In genomic region chr21:36700295-36700960, GRCh38 we compare ENCODE assay signal across 9 cellular contexts. TPM values are rescaled to one million over a fixed set of nuclear protein-coding genes. Genes with fewer than 3 reads are reported as not detected.
A peak's percentile ranks its signal among the peaks of the same experiment; 100 is the strongest.
DNase-seq lines count a peak whose midpoint lies in the region; ATAC-seq, FAIRE-seq and TF ChIP-seq lines count a peak whose summit lies in the region.
"Had no signal": no experiment of that assay in that cellular context is flagged by ENCODE, and none has a peak within 500 bp of the region (broad histone marks: within the 10 kb centered on the region; RNA-seq: fewer than 3 reads in every experiment).

No MANE protein-coding gene starts in this region.

- H3K27me3 Mint-ChIP-seq in activated naive CD4-positive, alpha-beta T cell treated with anti-CD3 and anti-CD28 coated beads for 36 hours (ENCODE audit: low read depth), result peaks cover 74% of the 10 kb centered on the region
- H3K27me3 Mint-ChIP-seq in activated CD8-positive, alpha-beta T cell treated with anti-CD3 and anti-CD28 coated beads for 36 hours, result peaks cover 73% of the 10 kb centered on the region

- H3K9me3 ChIP-seq in kidney (ENCODE audit: control insufficient read depth in 1 of 2, low read length in 2 of 2) (no peaks in the 10 kb centered on the region), stomach smooth muscle (ENCODE audit: control insufficient read depth in 2 of 2, low read length in 2 of 2) (no peaks in the 10 kb centered on the region)

- no peaks in the 10 kb centered on the region for H3K36me3 Mint-ChIP-seq in activated naive CD4-positive, alpha-beta T cell treated with anti-CD3 and anti-CD28 coated beads for 36 hours (ENCODE audit: low read depth)
- peaks cover 2% of the 10 kb centered on the region for H3K36me3 Mint-ChIP-seq in activated CD8-positive, alpha-beta T cell treated with anti-CD3 and anti-CD28 coated beads for 36 hours (ENCODE audit: low read depth)

- no peak for DNase-seq in activated naive CD4-positive, alpha-beta T cell treated with anti-CD3 and anti-CD28 coated beads for 36 hours
- DNase-seq in activated naive CD4-positive, alpha-beta T cell (lab: John Stamatoyannopoulos, UW), result no peak
- no peak for DNase-seq in activated CD8-positive, alpha-beta T cell treated with anti-CD3 and anti-CD28 coated beads for 36 hours
- no peak for DNase-seq in kidney
- DNase-seq: RPMI8226 had no signal

- H3K4me3 Mint-ChIP-seq in activated naive CD4-positive, alpha-beta T cell treated with anti-CD3 and anti-CD28 coated beads for 36 hours, result peak overlapping the region; percentile 64
- peak overlapping the region; percentile 36 for H3K4me3 Mint-ChIP-seq in activated CD8-positive, alpha-beta T cell treated with anti-CD3 and anti-CD28 coated beads for 36 hours

- ATAC-seq in activated CD8-positive, alpha-beta T cell treated with anti-CD3 and anti-CD28 coated beads for 36 hours, result no peak
- ATAC-seq in GM21529 (IDR thresholded peaks at IDR 0.05; ENCODE audit: unreplicated experiment) (no peak), GM19328 (IDR thresholded peaks at IDR 0.05; ENCODE audit: unreplicated experiment) (no peak), HG02938 (IDR thresholded peaks at IDR 0.05; ENCODE audit: unreplicated experiment) (no peak)

- H3K27me3 ChIP-seq in stomach smooth muscle (ENCODE audit: control insufficient read depth in 1 of 2, insufficient read depth in 2 of 2, low read length in 2 of 2), result peaks cover 81 to 97% of the 10 kb centered on the region in 2 donors

- POLR2A ChIA-PET in activated CD8-positive, alpha-beta T cell treated with anti-CD3 and anti-CD28 coated beads for 36 hours (lab: Charles Lee), result no interaction called here

- no peak for FAIRE-seq in kidney (lab: Jason Lieb, UNC)

- intact Hi-C loops in activated naive CD4-positive, alpha-beta T cell treated with anti-CD3 and anti-CD28 coated beads for 36 hours (cut with micrococcal nuclease), result loop anchor here (5.0 to 10.0 kb wide), 2 partner anchors 113 to 556 kb away; no protein-coding TSS in a partner anchor
- intact Hi-C loops in activated CD8-positive, alpha-beta T cell treated with anti-CD3 and anti-CD28 coated beads for 36 hours (cut with micrococcal nuclease), result no loop called here
- intact Hi-C loops in kidney (cut with DNase I), result no loop called here

- CTCF ChIA-PET in activated naive CD4-positive, alpha-beta T cell treated with anti-CD3 and anti-CD28 coated beads for 36 hours (lab: Charles Lee), result interaction anchor here (0.7 to 1.1 kb wide), 2 partner anchors 37 to 70 kb away, joined by 3 to 4 read pairs; no protein-coding TSS in a partner anchor
- CTCF ChIA-PET in activated CD8-positive, alpha-beta T cell treated with anti-CD3 and anti-CD28 coated beads for 36 hours (lab: Charles Lee), result no interaction called here

- H3K4me1 ChIP-seq in kidney (ENCODE audit: control insufficient read depth in 1 of 2, insufficient read depth in 1 of 2, low read depth in 1 of 2, low read length in 2 of 2), result peaks cover 0 to 9% of the 10 kb centered on the region in 2 donors
- peaks cover 51% of the 10 kb centered on the region for H3K4me1 ChIP-seq in stomach smooth muscle (ENCODE audit: control insufficient read depth, insufficient read depth, low read length)

- H3K27ac Mint-ChIP-seq in activated naive CD4-positive, alpha-beta T cell treated with anti-CD3 and anti-CD28 coated beads for 36 hours, result no peak overlapping the region
- no peak overlapping the region for H3K27ac Mint-ChIP-seq in activated CD8-positive, alpha-beta T cell treated with anti-CD3 and anti-CD28 coated beads for 36 hours

- H3K9ac ChIP-seq in kidney (ENCODE audit: low read length in 2 of 2), result peak overlapping the region in 1 of 2 donors; percentile 73
- H3K9ac ChIP-seq in stomach smooth muscle (ENCODE audit: low read length in 2 of 2), result no peak overlapping the region

- TF ChIP-seq CTCF in activated CD8-positive, alpha-beta T cell treated with anti-CD3 and anti-CD28 coated beads for 36 hours (IDR thresholded peaks at IDR 0.05), result no peak
- TF ChIP-seq CTCF in kidney (IDR thresholded peaks at IDR 0.05; ENCODE audit: borderline replicate concordance, extremely low read depth, insufficient read depth), result no peak

- H3K9me3 Mint-ChIP-seq in activated naive CD4-positive, alpha-beta T cell treated with anti-CD3 and anti-CD28 coated beads for 36 hours, result no peaks in the 10 kb centered on the region
- H3K9me3 Mint-ChIP-seq in activated CD8-positive, alpha-beta T cell treated with anti-CD3 and anti-CD28 coated beads for 36 hours, result no peaks in the 10 kb centered on the region

- peaks cover 33% of the 10 kb centered on the region for H3K4me1 Mint-ChIP-seq in activated naive CD4-positive, alpha-beta T cell treated with anti-CD3 and anti-CD28 coated beads for 36 hours (ENCODE audit: low read depth)
- H3K4me1 Mint-ChIP-seq in activated CD8-positive, alpha-beta T cell treated with anti-CD3 and anti-CD28 coated beads for 36 hours (ENCODE audit: low read depth), result peaks cover 25% of the 10 kb centered on the region

- H3K27ac ChIP-seq in kidney (ENCODE audit: low read depth in 2 of 2, low read length in 2 of 2), result peak overlapping the region in 1 of 2 donors; percentile 76
- H3K27ac ChIP-seq in stomach smooth muscle (ENCODE audit: low read length), result no peak overlapping the region

- H3K4me3 ChIP-seq in kidney (ENCODE audit: low read length in 2 of 2) (peak overlapping the region; percentile 15 to 56), stomach smooth muscle (ENCODE audit: low read length in 2 of 2) (peak overlapping the region; percentile 49 to 57)

- H3K36me3 ChIP-seq in kidney (ENCODE audit: control insufficient read depth in 1 of 2, insufficient read depth in 2 of 2, low read length in 2 of 2), result no peaks in the 10 kb centered on the region
- no peaks in the 10 kb centered on the region for H3K36me3 ChIP-seq in stomach smooth muscle (ENCODE audit: control insufficient read depth in 2 of 2, insufficient read depth in 2 of 2, low read length in 2 of 2)

RNA-seq across cellular contexts. Expression of gene SIM2, which starts 1.5 kb away (rescaled TPM):
- under 1 TPM; 0.74 to 0.94 TPM for total RNA-seq in activated naive CD4-positive, alpha-beta T cell treated with anti-CD3 and anti-CD28 coated beads for 36 hours
- not detected for total RNA-seq in activated CD8-positive, alpha-beta T cell treated with anti-CD3 and anti-CD28 coated beads for 36 hours
- 71.3 TPM for total RNA-seq in kidney
- 6.5 TPM for polyA plus RNA-seq in kidney (ENCODE audit: insufficient read depth, low read depth, low replicate concordance)

Comparison
In these comparisons a context has a peak if more than half of its experiments do, and no peak if none do; other contexts are left out.
1. RNA of gene SIM2, which starts 1.5 kb away (total RNA-seq): 71.3 TPM in kidney (single experiment); 0.74 to 0.94 TPM in activated naive CD4-positive, alpha-beta T cell treated with anti-CD3 and anti-CD28 coated beads for 36 hours and not detected in activated CD8-positive, alpha-beta T cell treated with anti-CD3 and anti-CD28 coated beads for 36 hours; every median in the first group is over 10 times any median in the second.